ENCODE assay signal across 13 cellular contexts in the genomic region with DNA sequence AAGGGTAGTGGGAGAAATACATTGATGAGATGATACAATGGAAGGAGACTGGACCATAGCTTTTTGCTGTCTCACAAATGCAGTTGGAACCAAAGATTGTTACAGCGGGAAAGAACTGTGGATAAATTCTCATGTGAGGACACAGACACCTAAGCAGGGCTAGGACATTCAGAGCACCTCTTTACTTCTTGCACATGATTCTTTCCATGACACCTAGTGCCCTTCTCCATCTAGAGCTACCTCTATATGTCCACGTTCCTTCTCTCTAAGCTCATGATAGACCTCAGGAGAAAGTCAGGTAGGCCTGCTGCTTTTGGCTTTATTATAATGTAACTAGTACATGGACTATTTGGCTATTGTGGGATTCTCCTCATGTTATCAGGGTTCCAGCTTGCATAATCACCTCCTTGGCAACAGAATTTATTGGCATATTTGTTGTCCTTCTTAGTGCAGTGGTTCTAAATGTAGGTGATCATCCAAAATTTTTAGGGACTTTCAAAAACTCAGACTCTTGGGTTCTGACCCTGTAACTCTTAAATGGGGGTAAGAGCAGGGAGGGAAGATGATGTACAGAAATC. TPM values are rescaled to one million over a fixed set of nuclear protein-coding genes. Genes with fewer than 3 reads are reported as not detected.
A peak's percentile ranks its signal among the peaks of the same experiment; 100 is the strongest.
DNase-seq lines count a peak whose midpoint lies in the region; ATAC-seq and TF ChIP-seq lines count a peak whose summit lies in the region.
"Had no signal": no experiment of that assay in that cellular context is flagged by ENCODE, and none has a peak within 500 bp of the region (broad histone marks: within the 10 kb centered on the region; RNA-seq: fewer than 3 reads in every experiment).

No MANE protein-coding gene starts in this region.

- no peak overlapping the region for H3K27ac Mint-ChIP-seq in stimulated activated effector memory CD8-positive, alpha-beta T cell treated with anti-CD3 and anti-CD28 coated beads, Interleukin-12 subunit alpha, Interleukin-12 subunit beta, amount 100 ng/mL, for 72 hours
- H3K27ac Mint-ChIP-seq: activated T-helper 17 cell treated with anti-CD3 and anti-CD28 coated beads, Interleukin-2, amount 50 U/mL, for 72 hours had no signal

- no peak for TF ChIP-seq CTCF in DND-41 (IDR thresholded peaks at IDR 0.05; ENCODE audit: borderline replicate concordance, extremely low read depth, low read length, poor library complexity, severe bottlenecking)
- TF ChIP-seq CTCF in osteoblast (IDR thresholded peaks at IDR 0.05; ENCODE audit: extremely low read depth, low read depth, low read length), result no peak
- TF ChIP-seq CTCF in lower lobe of right lung (IDR thresholded peaks at IDR 0.05), result no peak

- no peak overlapping the region for H3K9ac ChIP-seq in DND-41 (ENCODE audit: low read depth, low read length)
- peak overlapping the region; percentile 36 for H3K9ac ChIP-seq in HUES6 (ENCODE audit: low read length)

- H3K9me3 ChIP-seq in DND-41 (ENCODE audit: insufficient read depth, low read length, severe bottlenecking) (no peaks in the 10 kb centered on the region), HUES6 (ENCODE audit: control insufficient read depth, insufficient read depth, low read depth, low read length) (no peaks in the 10 kb centered on the region), osteoblast (ENCODE audit: low read depth, low read length) (no peaks in the 10 kb centered on the region), lower lobe of right lung (no peaks in the 10 kb centered on the region)
- H3K9me3 ChIP-seq: BE2C, spleen had no signal

- H4K20me1 ChIP-seq in DND-41 (ENCODE audit: insufficient read depth, low read length) (peaks cover 85% of the 10 kb centered on the region), osteoblast (ENCODE audit: insufficient read depth, low read length) (peaks cover 58% of the 10 kb centered on the region)

- ATAC-seq in DND-41 (ENCODE audit: insufficient read depth, low read depth) (0 out of 3 replicates have a peak, but pooled peaks have one; percentile 22), lower lobe of right lung (no peak)
- ATAC-seq in stimulated activated effector memory CD8-positive, alpha-beta T cell treated with anti-CD3 and anti-CD28 coated beads, Interleukin-12 subunit alpha, Interleukin-12 subunit beta, amount 100 ng/mL, for 72 hours, result no peak
- ATAC-seq: Right ventricle myocardium inferior had no signal

- H3K36me3 ChIP-seq in DND-41 (ENCODE audit: insufficient read depth, low read length) (peaks cover 56% of the 10 kb centered on the region), HUES6 (ENCODE audit: control insufficient read depth, insufficient read depth, low read length) (no peaks in the 10 kb centered on the region), osteoblast (ENCODE audit: insufficient read depth, low read length) (peaks cover 3% of the 10 kb centered on the region), lower lobe of right lung (no peaks in the 10 kb centered on the region)
- H3K36me3 ChIP-seq: BE2C had no signal

- H3K79me2 ChIP-seq in DND-41 (ENCODE audit: insufficient read depth, low read length) (peaks cover 100% of the 10 kb centered on the region), osteoblast (ENCODE audit: insufficient read depth, low read length) (peaks cover 100% of the 10 kb centered on the region)

- peaks cover 16% of the 10 kb centered on the region; the same call in 1 of the 2 replicates for H3K4me1 ChIP-seq in DND-41 (ENCODE audit: insufficient read depth, low read length)
- peaks cover 17% of the 10 kb centered on the region for H3K4me1 ChIP-seq in HUES6 (ENCODE audit: control insufficient read depth, insufficient read depth, low read length)
- H3K4me1 ChIP-seq in osteoblast (ENCODE audit: insufficient read depth, low read length), result peaks cover 18% of the 10 kb centered on the region
- H3K4me1 ChIP-seq in lower lobe of right lung, result peaks cover 34% of the 10 kb centered on the region
- H3K4me1 ChIP-seq: BE2C had no signal

- no peaks in the 10 kb centered on the region for H3K9me3 Mint-ChIP-seq in stimulated activated effector memory CD8-positive, alpha-beta T cell treated with anti-CD3 and anti-CD28 coated beads, Interleukin-12 subunit alpha, Interleukin-12 subunit beta, amount 100 ng/mL, for 72 hours

- intact Hi-C loops in lower lobe of right lung (cut with DNase I), result no loop called here

- H3K36me3 Mint-ChIP-seq in stimulated activated effector memory CD8-positive, alpha-beta T cell treated with anti-CD3 and anti-CD28 coated beads, Interleukin-12 subunit alpha, Interleukin-12 subunit beta, amount 100 ng/mL, for 72 hours, result peaks cover 32% of the 10 kb centered on the region

- H2AFZ ChIP-seq in DND-41 (ENCODE audit: low read depth, low read length), result no peak overlapping the region
- no peak overlapping the region for H2AFZ ChIP-seq in osteoblast (ENCODE audit: low read length)

- no peaks in the 10 kb centered on the region for H3K27me3 ChIP-seq in DND-41 (ENCODE audit: insufficient read depth, low read length, poor library complexity)
- H3K27me3 ChIP-seq in HUES6 (ENCODE audit: control insufficient read depth, insufficient read depth, low read length), result no peaks in the 10 kb centered on the region
- no peaks in the 10 kb centered on the region for H3K27me3 ChIP-seq in osteoblast (ENCODE audit: insufficient read depth, low read length)
- no peaks in the 10 kb centered on the region for H3K27me3 ChIP-seq in lower lobe of right lung (ENCODE audit: low read depth)
- H3K27me3 ChIP-seq: spleen had no signal

- DNase-seq in DND-41 (no peak), cerebellar cortex (ENCODE audit: low spot score) (peak; percentile 42), osteoblast (ENCODE audit: insufficient read length, low spot score, missing footprints) (no peak), lower lobe of right lung (no peak), NOMO-1 (lab: John Stamatoyannopoulos, UW; ENCODE audit: unreplicated experiment in 2 of 2) (no peak)
- no peak for DNase-seq in stimulated activated effector memory CD8-positive, alpha-beta T cell treated with anti-CD3 and anti-CD28 coated beads, Interleukin-12 subunit alpha, Interleukin-12 subunit beta, amount 100 ng/mL, for 72 hours (ENCODE audit: low spot score in 2 of 2)
- DNase-seq: BE2C, NCI-H1930, spleen, T-helper 1 cell had no signal

- H3K27ac ChIP-seq in DND-41 (ENCODE audit: low read length), result 0 out of 2 replicates have a peak overlapping the region, but pooled peaks have one; percentile 5
- peak overlapping the region; percentile 54; the same call in 1 of the 2 replicates for H3K27ac ChIP-seq in HUES6 (ENCODE audit: low read depth, low read length)
- H3K27ac ChIP-seq in osteoblast (ENCODE audit: low read depth, low read length), result peak overlapping the region; percentile 26
- H3K27ac ChIP-seq in lower lobe of right lung, result no peak overlapping the region
- H3K27ac ChIP-seq: spleen had no signal

- H3K4me3 ChIP-seq in DND-41 (ENCODE audit: low read depth in 1 of 2, low read length in 2 of 2) (no peak overlapping the region), HUES6 (ENCODE audit: low read depth, low read length) (no peak overlapping the region; the same call in 1 of the 2 replicates), osteoblast (ENCODE audit: insufficient read depth, low read length) (no peak overlapping the region), lower lobe of right lung (no peak overlapping the region)
- H3K4me3 ChIP-seq: spleen had no signal

- no peak overlapping the region for H3K4me3 Mint-ChIP-seq in stimulated activated effector memory CD8-positive, alpha-beta T cell treated with anti-CD3 and anti-CD28 coated beads, Interleukin-12 subunit alpha, Interleukin-12 subunit beta, amount 100 ng/mL, for 72 hours
- H3K4me3 Mint-ChIP-seq: activated T-helper 17 cell treated with anti-CD3 and anti-CD28 coated beads, Interleukin-2, amount 50 U/mL, for 72 hours had no signal

- H3K4me2 ChIP-seq in DND-41 (ENCODE audit: insufficient read depth, low read length), result no peak overlapping the region
- H3K4me2 ChIP-seq in osteoblast (ENCODE audit: insufficient read depth, low read length), result no peak overlapping the region

- H3K4me1 Mint-ChIP-seq in stimulated activated effector memory CD8-positive, alpha-beta T cell treated with anti-CD3 and anti-CD28 coated beads, Interleukin-12 subunit alpha, Interleukin-12 subunit beta, amount 100 ng/mL, for 72 hours, result peaks cover 67% of the 10 kb centered on the region

RNA-seq across cellular contexts. Expression of a gene that starts 27.2 kb away (rescaled TPM):
- 113 and 119 TPM in 2 replicates for total RNA-seq in osteoblast
- total RNA-seq in lower lobe of right lung, result 110 TPM
